10 cellular contexts compared by ENCODE assay signal in genomic region chrX:20260885-20261284, GRCh38.
"Had no signal": no experiment of that assay in that cellular context is flagged by ENCODE, and none has a peak within 500 bp of the region (broad histone marks: within the 10 kb centered on the region; RNA-seq: fewer than 3 reads in every experiment).

No MANE protein-coding gene starts in this region.

- H3K4me3 Mint-ChIP-seq: activated naive CD8-positive, alpha-beta T cell treated with anti-CD3 and anti-CD28 coated beads, Interleukin-2, amount 10 ng/mL, durations not matched to agents 7 days and 5 days; neural progenitor cell had no signal

- H3K4me1 ChIP-seq: neural progenitor cell, tibial artery had no signal

- H3K27ac ChIP-seq: neural progenitor cell, ovary, tibial artery had no signal

- H3K9me3 Mint-ChIP-seq: activated naive CD8-positive, alpha-beta T cell treated with anti-CD3 and anti-CD28 coated beads, Interleukin-2, amount 10 ng/mL, durations not matched to agents 7 days and 5 days had no signal

- ATAC-seq: esophagus mucosa had no signal

- H2AFZ ChIP-seq: neural progenitor cell had no signal

- H3K36me3 ChIP-seq: neural progenitor cell, ovary, tibial artery had no signal

- H3K27me3 Mint-ChIP-seq: activated naive CD8-positive, alpha-beta T cell treated with anti-CD3 and anti-CD28 coated beads, Interleukin-2, amount 10 ng/mL, durations not matched to agents 7 days and 5 days had no signal

- H3K27ac Mint-ChIP-seq: activated naive CD8-positive, alpha-beta T cell treated with anti-CD3 and anti-CD28 coated beads, Interleukin-2, amount 10 ng/mL, durations not matched to agents 7 days and 5 days; neural progenitor cell had no signal

- H3K4me2 ChIP-seq: neural progenitor cell had no signal

- H3K4me3 ChIP-seq: neural progenitor cell, ovary, tibial artery had no signal

- DNase-seq: activated effector memory CD4-positive, alpha-beta T cell treated with Interleukin-2 at 50 U/mL for 16 hours; activated naive CD8-positive, alpha-beta T cell treated with anti-CD3 and anti-CD28 coated beads, Interleukin-2, amount 10 ng/mL, durations not matched to agents 7 days and 5 days; anterior cingulate cortex; dermis blood vessel endothelial cell; hippocampal formation; ovary; stimulated activated CD4-positive, alpha-beta T cell treated with anti-CD3 and anti-CD28 coated beads, Interleukin-4, amount 100 ng/mL, for 4 hours; tibial artery had no signal

- H3K9me3 ChIP-seq: ovary, tibial artery had no signal

- H3K27me3 ChIP-seq: neural progenitor cell, ovary, tibial artery had no signal
